In genomic region chr3:105366302-105367062, GRCh38 we compare ENCODE assay signal across 8 cellular contexts. TPM values are rescaled to one million over a fixed set of nuclear protein-coding genes. Genes with fewer than 3 reads are reported as not detected.
DNase-seq lines count a peak whose midpoint lies in the region; ATAC-seq and TF ChIP-seq lines count a peak whose summit lies in the region.

ALCAM (plus strand) TSS chr3:105366909.

- peaks cover 35% of the 10 kb centered on the region for H3K4me1 Mint-ChIP-seq in activated naive CD8-positive, alpha-beta T cell (ENCODE audit: low read depth)
- H3K4me1 Mint-ChIP-seq in glutamatergic neuron (ENCODE audit: low read depth, unreplicated experiment): peaks cover 15% of the 10 kb centered on the region

- DNase-seq in GM12864 (ENCODE audit: low read depth) (peak; percentile 82), NAMALWA (ENCODE audit: low spot score) (peak; percentile 90), glutamatergic neuron (peak; percentile 97), osteoblast (ENCODE audit: insufficient read length, low spot score, missing footprints) (peak; percentile 94)

- H3K4me2 ChIP-seq in osteoblast (ENCODE audit: insufficient read depth, low read length): peak within 1 kb of the TSS; percentile 99

- no peaks in the 10 kb centered on the region for H3K27me3 ChIP-seq in osteoblast (ENCODE audit: insufficient read depth, low read length)
- H3K27me3 ChIP-seq in thymus (ENCODE audit: control insufficient read depth, insufficient read depth): peaks cover 2% of the 10 kb centered on the region

- H3K36me3 ChIP-seq in osteoblast (ENCODE audit: insufficient read depth, low read length): no peaks in the 10 kb centered on the region
- no peaks in the 10 kb centered on the region for H3K36me3 ChIP-seq in thymus (ENCODE audit: control insufficient read depth, insufficient read depth)

- H3K4me3 Mint-ChIP-seq in activated naive CD8-positive, alpha-beta T cell: peak within 1 kb of the TSS; percentile 88
- peak within 1 kb of the TSS; percentile 97 for H3K4me3 Mint-ChIP-seq in glutamatergic neuron (ENCODE audit: unreplicated experiment)

- H3K4me3 ChIP-seq in GM12864 (ENCODE audit: low read depth, low read length) (peak within 1 kb of the TSS; percentile 78), osteoblast (ENCODE audit: insufficient read depth, low read length) (peak within 1 kb of the TSS; percentile 83), thymus (ENCODE audit: low read length) (peak within 1 kb of the TSS; percentile 60)

- no peaks in the 10 kb centered on the region for H3K9me3 Mint-ChIP-seq in activated naive CD8-positive, alpha-beta T cell (ENCODE audit: low read depth)
- H3K9me3 Mint-ChIP-seq in glutamatergic neuron (ENCODE audit: unreplicated experiment): peaks cover 23% of the 10 kb centered on the region

- no peaks in the 10 kb centered on the region for H3K9me3 ChIP-seq in osteoblast (ENCODE audit: low read depth, low read length)
- H3K9me3 ChIP-seq in thymus (ENCODE audit: control insufficient read depth): no peaks in the 10 kb centered on the region

- no peaks in the 10 kb centered on the region for H3K36me3 Mint-ChIP-seq in activated naive CD8-positive, alpha-beta T cell
- no peaks in the 10 kb centered on the region for H3K36me3 Mint-ChIP-seq in glutamatergic neuron (ENCODE audit: unreplicated experiment)

- H2AFZ ChIP-seq in osteoblast (ENCODE audit: low read length): peak within 1 kb of the TSS; percentile 90

- peaks cover 5% of the 10 kb centered on the region for H3K27me3 Mint-ChIP-seq in activated naive CD8-positive, alpha-beta T cell
- peaks cover 16% of the 10 kb centered on the region for H3K27me3 Mint-ChIP-seq in glutamatergic neuron (ENCODE audit: unreplicated experiment)

- TF ChIP-seq CTCF in GM12864 (IDR thresholded peaks at IDR 0.05; ENCODE audit: low read depth, low read length, missing control alignments): peak; percentile 33
- no peak for TF ChIP-seq CTCF in glutamatergic neuron (IDR thresholded peaks at IDR 0.05; ENCODE audit: partially characterized antibody, unreplicated experiment)
- peak; percentile 70 for TF ChIP-seq CTCF in osteoblast (IDR thresholded peaks at IDR 0.05; ENCODE audit: extremely low read depth, low read depth, low read length)

- H3K79me2 ChIP-seq in osteoblast (ENCODE audit: insufficient read depth, low read length): peaks cover 48% of the 10 kb centered on the region

- ATAC-seq in HG02571 (IDR thresholded peaks at IDR 0.05; ENCODE audit: unreplicated experiment) (peak; percentile 54), SK-N-SH treated with all-trans-retinoic acid at 6 μM for 48 hours (peak; percentile 85)

- H3K27ac ChIP-seq in osteoblast (ENCODE audit: low read depth, low read length) (peak within 1 kb of the TSS; percentile 96), thymus (ENCODE audit: low read depth) (peak within 1 kb of the TSS; percentile 19)

- peak within 1 kb of the TSS; percentile 93 for H3K27ac Mint-ChIP-seq in activated naive CD8-positive, alpha-beta T cell
- peak within 1 kb of the TSS; percentile 90 for H3K27ac Mint-ChIP-seq in glutamatergic neuron (ENCODE audit: unreplicated experiment)

- H4K20me1 ChIP-seq in osteoblast (ENCODE audit: insufficient read depth, low read length): no peaks in the 10 kb centered on the region

- under 1% methylated on average over 48 of the region's 48 CpGs for WGBS in thymus

- H3K4me1 ChIP-seq in osteoblast (ENCODE audit: insufficient read depth, low read length) (peaks cover 43% of the 10 kb centered on the region), thymus (ENCODE audit: control insufficient read depth, insufficient read depth, low read length) (peaks cover 22% of the 10 kb centered on the region)

TF ChIP-seq in SK-N-SH treated with all-trans-retinoic acid at 6 μM for 48 hours, 23 proteins besides CTCF, POLR2A, EP300 and RAD21 (continues in another document):
- TF ChIP-seq OSR1 (CRISPR knock-in tag; IDR thresholded peaks at IDR 0.05): no peak
- TF ChIP-seq POU6F1 (CRISPR knock-in tag; IDR thresholded peaks at IDR 0.05; ENCODE audit: borderline replicate concordance, low read depth): no peak
- TF ChIP-seq PATZ1 (CRISPR knock-in tag; IDR thresholded peaks at IDR 0.05; ENCODE audit: borderline replicate concordance): no peak
- no peak for TF ChIP-seq GLIS3 (CRISPR knock-in tag; IDR thresholded peaks at IDR 0.05)
- TF ChIP-seq ZFP30 (CRISPR knock-in tag; IDR thresholded peaks at IDR 0.05): no peak
- no peak for TF ChIP-seq ISL1 (CRISPR knock-in tag; IDR thresholded peaks at IDR 0.05)
- TF ChIP-seq BACH2 (CRISPR knock-in tag; IDR thresholded peaks at IDR 0.05; ENCODE audit: borderline replicate concordance): no peak
- no peak for TF ChIP-seq TCF4 (CRISPR knock-in tag; IDR thresholded peaks at IDR 0.05; ENCODE audit: borderline replicate concordance)
- no peak for TF ChIP-seq ZFP3 (CRISPR knock-in tag; IDR thresholded peaks at IDR 0.05)
- no peak for TF ChIP-seq ZNF70 (CRISPR knock-in tag; IDR thresholded peaks at IDR 0.05)
- no peak for TF ChIP-seq ZNF565 (CRISPR knock-in tag; conservative IDR thresholded peaks at IDR 0.05; ENCODE audit: low read depth)
- TF ChIP-seq SNAI2 (CRISPR knock-in tag; IDR thresholded peaks at IDR 0.05): no peak
- no peak for TF ChIP-seq ESRRG (CRISPR knock-in tag; IDR thresholded peaks at IDR 0.05)
- no peak for TF ChIP-seq TOX (CRISPR knock-in tag; IDR thresholded peaks at IDR 0.05; ENCODE audit: borderline replicate concordance)
- TF ChIP-seq CREB5 (CRISPR knock-in tag; IDR thresholded peaks at IDR 0.05; ENCODE audit: low read depth): no peak
- TF ChIP-seq TSHZ2 (CRISPR knock-in tag; IDR thresholded peaks at IDR 0.05): no peak
- TF ChIP-seq ZNF8 (CRISPR knock-in tag; IDR thresholded peaks at IDR 0.05): no peak
- TF ChIP-seq RARB (CRISPR knock-in tag; IDR thresholded peaks at IDR 0.05): no peak
- TF ChIP-seq CSDC2 (CRISPR knock-in tag; IDR thresholded peaks at IDR 0.05): no peak

RNA-seq across cellular contexts. Expression of gene ALCAM, which starts in this region (rescaled TPM):
- 115 TPM for total RNA-seq in glutamatergic neuron (ENCODE audit: unreplicated experiment)
- 178 and 276 TPM in 2 replicates for total RNA-seq in osteoblast
- 28.4 TPM for polyA plus RNA-seq in thymus

Comparison
In these comparisons a context has a peak if more than half of its experiments do, and no peak if none do; other contexts are left out.
1. Peak in every context shown above with its lines: DNase-seq, ATAC-seq, H3K4me3 ChIP-seq and H3K27ac ChIP-seq.